8 cellular contexts compared by ENCODE assay signal in the genomic region with DNA sequence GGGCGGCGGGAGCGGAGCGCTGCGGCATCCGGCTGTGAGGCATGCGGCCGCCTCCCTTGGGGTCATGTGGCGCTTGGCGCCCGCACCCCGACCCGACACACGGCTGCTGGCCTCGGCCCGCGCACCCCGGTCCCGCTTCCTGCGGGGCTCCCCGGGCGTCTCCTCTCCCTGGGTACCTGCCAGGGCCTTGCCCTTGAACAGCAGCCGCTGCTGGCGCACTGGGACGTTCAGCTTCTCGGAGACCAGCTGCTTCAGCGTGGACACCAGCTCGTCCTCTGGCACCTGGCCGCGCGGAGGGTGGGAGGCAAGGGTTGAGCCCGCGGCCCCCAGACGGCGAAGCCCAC. TPM values are rescaled to one million over a fixed set of nuclear protein-coding genes. Genes with fewer than 3 reads are reported as not detected.
DNase-seq lines count a peak whose midpoint lies in the region; ATAC-seq and TF ChIP-seq lines count a peak whose summit lies in the region.

No MANE protein-coding gene starts in this region.

- H3K9ac ChIP-seq in HUES48 (ENCODE audit: low read depth, low read length) (no peak overlapping the region), skeletal muscle satellite cell (ENCODE audit: low read depth, low read length) (peak overlapping the region; percentile 73)

- no peaks in the 10 kb centered on the region for H3K4me1 ChIP-seq in HUES48 (ENCODE audit: control insufficient read depth, insufficient read depth, low read length)
- peaks cover 0 to 19% of the 10 kb centered on the region in 2 donors for H3K4me1 ChIP-seq in right atrium auricular region
- H3K4me1 ChIP-seq in skeletal muscle satellite cell (ENCODE audit: control insufficient read depth, insufficient read depth, low read length), result peaks cover 27% of the 10 kb centered on the region
- H3K4me1 ChIP-seq in foreskin keratinocyte, result no peaks in the 10 kb centered on the region

- peak overlapping the region; percentile 56 for H3K4me3 ChIP-seq in AG09309 (ENCODE audit: control insufficient read depth, low read depth, low read length)
- H3K4me3 ChIP-seq in HUES48 (ENCODE audit: low read depth, low read length), result peak overlapping the region; percentile 67
- H3K4me3 ChIP-seq in right atrium auricular region, result peak overlapping the region; percentile 58 to 68
- peak overlapping the region; percentile 77 for H3K4me3 ChIP-seq in skeletal muscle satellite cell (ENCODE audit: low read length)

- peak overlapping the region; percentile 85 for H3K4me2 ChIP-seq in skeletal muscle satellite cell (ENCODE audit: low read length)

- ATAC-seq in HG02840 (IDR thresholded peaks at IDR 0.05; ENCODE audit: low FRiP score, unreplicated experiment) (no peak), foreskin keratinocyte (no peak)

- no peak for DNase-seq in AG09309 (ENCODE audit: low read depth)
- DNase-seq in activated gamma-delta T cell (lab: John Stamatoyannopoulos, UW), result peak; percentile 36
- no peak for DNase-seq in right atrium auricular region (ENCODE audit: low spot score)
- no peak for DNase-seq in COR-L47 (lab: John Stamatoyannopoulos, UW)
- no peak for DNase-seq in foreskin keratinocyte

- H3K36me3 ChIP-seq in HUES48 (ENCODE audit: control insufficient read depth, insufficient read depth, low read length), result peaks cover 12% of the 10 kb centered on the region
- no peaks in the 10 kb centered on the region for H3K36me3 ChIP-seq in right atrium auricular region
- H3K36me3 ChIP-seq in skeletal muscle satellite cell (ENCODE audit: insufficient read depth, low read length), result peaks cover 26% of the 10 kb centered on the region

- no peak overlapping the region for H3K27ac ChIP-seq in HUES48 (ENCODE audit: low read depth, low read length)
- peak overlapping the region; percentile 82 to 86 for H3K27ac ChIP-seq in right atrium auricular region
- no peak overlapping the region for H3K27ac ChIP-seq in foreskin keratinocyte

- H3K9me3 ChIP-seq in HUES48 (ENCODE audit: control insufficient read depth, insufficient read depth, low read length) (peaks cover 35% of the 10 kb centered on the region; the same call in 1 of the 2 replicates), right atrium auricular region (no peaks in the 10 kb centered on the region), skeletal muscle satellite cell (replicated peaks; ENCODE audit: low read length) (no peaks in the 10 kb centered on the region)

- TF ChIP-seq CTCF in AG09309 (IDR thresholded peaks at IDR 0.05; ENCODE audit: control insufficient read depth, insufficient read depth, low read depth, low read length, missing control alignments) (no peak), right atrium auricular region (IDR thresholded peaks at IDR 0.05) (no peak), foreskin keratinocyte (conservative IDR thresholded peaks at IDR 0.05) (no peak)

- H3K27me3 ChIP-seq in HUES48 (ENCODE audit: control insufficient read depth, insufficient read depth, low read length) (no peaks in the 10 kb centered on the region), right atrium auricular region (no peaks in the 10 kb centered on the region), skeletal muscle satellite cell (ENCODE audit: control insufficient read depth, insufficient read depth, low read length) (no peaks in the 10 kb centered on the region), foreskin keratinocyte (no peaks in the 10 kb centered on the region)

RNA-seq across cellular contexts. Expression of gene UBL4A, which starts 0.4 kb away (rescaled TPM):
- total RNA-seq in right atrium auricular region (10 to 100 TPM; 54.6 to 61.0 TPM), foreskin keratinocyte (42.1 and 44.9 TPM in 2 replicates)
- total RNA-seq in skeletal muscle satellite cell (2012; rRNA removed), result 33.2 and 34.0 TPM in 2 replicates
- polyA plus RNA-seq in foreskin keratinocyte, result 36.2 and 38.2 TPM in 2 replicates

RNA-seq across cellular contexts. Expression of gene SLC10A3, which starts 4.4 kb away (rescaled TPM):
- total RNA-seq in right atrium auricular region (10 to 100 TPM; 22.2 to 22.9 TPM), foreskin keratinocyte (22.3 and 24.0 TPM in 2 replicates)
- total RNA-seq in skeletal muscle satellite cell (2012; rRNA removed), result 29.7 and 35.4 TPM in 2 replicates
- 23.4 and 25.2 TPM in 2 replicates for polyA plus RNA-seq in foreskin keratinocyte

RNA-seq across cellular contexts. Expression of gene LAGE3, which starts 6.9 kb away (rescaled TPM):
- total RNA-seq in right atrium auricular region (10 to 100 TPM; 20.1 to 32.9 TPM), foreskin keratinocyte (18.5 and 19.5 TPM in 2 replicates)
- total RNA-seq in skeletal muscle satellite cell (2012; rRNA removed), result 21.8 and 24.0 TPM in 2 replicates
- polyA plus RNA-seq in foreskin keratinocyte, result 25.2 and 31.8 TPM in 2 replicates

RNA-seq across cellular contexts. Expression of gene PLXNA3, which starts 27.9 kb away (rescaled TPM):
- total RNA-seq in right atrium auricular region (1 to 10 TPM; 5.9 to 7.1 TPM), foreskin keratinocyte (14.4 and 16.0 TPM in 2 replicates)
- total RNA-seq in skeletal muscle satellite cell (2012; rRNA removed), result 10.4 and 17.3 TPM in 2 replicates
- polyA plus RNA-seq in foreskin keratinocyte, result 10.1 and 11.9 TPM in 2 replicates

RNA-seq across cellular contexts. Expression of gene FAM3A, which starts 30.0 kb away (rescaled TPM):
- 10 to 100 TPM; 47.1 to 61.2 TPM for total RNA-seq in right atrium auricular region
- total RNA-seq in skeletal muscle satellite cell (2012; rRNA removed), result 35.4 and 40.3 TPM in 2 replicates
- total RNA-seq in foreskin keratinocyte, result 23.7 and 27.1 TPM in 2 replicates
- polyA plus RNA-seq in foreskin keratinocyte, result 31.9 and 36.8 TPM in 2 replicates

Comparison
In these comparisons a context has a peak if more than half of its experiments do, and no peak if none do; other contexts are left out.
1. H3K27ac ChIP-seq: peak in right atrium auricular region (2 of 2); none in HUES48 (single experiment) and foreskin keratinocyte (single experiment).
2. Peak in every context shown above with its lines, with median percentiles within 50 percentile points of each other: H3K4me3 ChIP-seq.